Comparison of ENCODE assay signal across 1 cellular context in genomic region chr7:104983620-104984539, GRCh38.
A peak's percentile ranks its signal among the peaks of the same experiment; 100 is the strongest.
TF ChIP-seq lines count a peak whose summit lies in the region.

No MANE protein-coding gene starts in this region.

TF ChIP-seq in HepG2, 621 proteins besides CTCF, POLR2A, EP300 and RAD21 (continued from another document and continues in another):
- TF ChIP-seq ZBTB40 (IDR thresholded peaks at IDR 0.05) = no peak
- peak; percentile 64; the same call in 1 of the 2 replicates for TF ChIP-seq ZBTB40 (CRISPR knock-in tag; IDR thresholded peaks at IDR 0.05)
- 0 out of 2 replicates have a peak, but pooled peaks have one; percentile 33 for TF ChIP-seq GMEB2 (CRISPR knock-in tag; IDR thresholded peaks at IDR 0.05; ENCODE audit: low read depth)
- TF ChIP-seq KDM5A (IDR thresholded peaks at IDR 0.05; ENCODE audit: borderline replicate concordance, low read length) = peak; percentile 47; the same call in 1 of the 2 replicates
- peak; percentile 82 for TF ChIP-seq ZNF691 (CRISPR knock-in tag; IDR thresholded peaks at IDR 0.05; ENCODE audit: borderline replicate concordance, low read depth)
- TF ChIP-seq MAZ (IDR thresholded peaks at IDR 0.05; ENCODE audit: borderline replicate concordance, low read depth, low read length) = no peak
- peak; percentile 75; the same call in 1 of the 2 replicates for TF ChIP-seq MAZ (CRISPR knock-in tag; IDR thresholded peaks at IDR 0.05; ENCODE audit: low read depth)
- TF ChIP-seq MIXL1 (CRISPR knock-in tag; IDR thresholded peaks at IDR 0.05) = no peak
- no peak; the same call in 1 of the 2 replicates for TF ChIP-seq ZSCAN20 (CRISPR knock-in tag; IDR thresholded peaks at IDR 0.05; ENCODE audit: borderline replicate concordance)
- TF ChIP-seq GMEB1 (CRISPR knock-in tag; IDR thresholded peaks at IDR 0.05; ENCODE audit: borderline replicate concordance) = peak; percentile 82; the same call in 1 of the 2 replicates
- TF ChIP-seq HNF1A (IDR thresholded peaks at IDR 0.05; ENCODE audit: low read depth) = no peak
- TF ChIP-seq HNF1A (CRISPR knock-in tag; IDR thresholded peaks at IDR 0.05; ENCODE audit: borderline replicate concordance) = peak; percentile 68; the same call in 1 of the 2 replicates
- TF ChIP-seq ZNF580 (CRISPR knock-in tag; IDR thresholded peaks at IDR 0.05; ENCODE audit: borderline replicate concordance, low read depth) = peak; percentile 53; the same call in 1 of the 2 replicates
- peak; percentile 68 for TF ChIP-seq MEIS2 (CRISPR knock-in tag; IDR thresholded peaks at IDR 0.05)
- TF ChIP-seq HNRNPL (IDR thresholded peaks at IDR 0.05; ENCODE audit: low read depth, low read length) = peak; percentile 89; the same call in 1 of the 2 replicates
- peak; percentile 27 for TF ChIP-seq ZEB1 (IDR thresholded peaks at IDR 0.05; ENCODE audit: insufficient replicate concordance, low read depth)
- TF ChIP-seq TBX2 (CRISPR knock-in tag; IDR thresholded peaks at IDR 0.05; ENCODE audit: borderline replicate concordance) = peak; percentile 68
- peak; percentile 48; the same call in 1 of the 2 replicates for TF ChIP-seq KLF12 (CRISPR knock-in tag; IDR thresholded peaks at IDR 0.05; ENCODE audit: borderline replicate concordance)
- TF ChIP-seq CBX1 (IDR thresholded peaks at IDR 0.05; ENCODE audit: low read depth) = no peak
- 0 out of 2 replicates have a peak, but pooled peaks have one; percentile 58 for TF ChIP-seq ZNF296 (CRISPR knock-in tag; conservative IDR thresholded peaks at IDR 0.05)
- no peak; the same call in 1 of the 2 replicates for TF ChIP-seq NR2F6 (IDR thresholded peaks at IDR 0.05)
- peak; percentile 41; the same call in 1 of the 2 replicates for TF ChIP-seq NR2F6 (CRISPR knock-in tag; IDR thresholded peaks at IDR 0.05)
- peak; percentile 39; the same call in 1 of the 2 replicates for TF ChIP-seq ZSCAN31 (CRISPR knock-in tag; IDR thresholded peaks at IDR 0.05; ENCODE audit: low read depth)
- TF ChIP-seq ARID5B (CRISPR knock-in tag; IDR thresholded peaks at IDR 0.05) = peak; percentile 44; the same call in 1 of the 2 replicates
- TF ChIP-seq ZNF33A (CRISPR knock-in tag; IDR thresholded peaks at IDR 0.05; ENCODE audit: borderline replicate concordance) = no peak
- TF ChIP-seq HINFP (CRISPR knock-in tag; IDR thresholded peaks at IDR 0.05; ENCODE audit: low read depth) = 0 out of 2 replicates have a peak, but pooled peaks have one; percentile 29
